Comparison of ENCODE assay signal across 18 cellular contexts in genomic region chr10:23358357-23358756, GRCh38. TPM values are rescaled to one million over a fixed set of nuclear protein-coding genes. Genes with fewer than 3 reads are reported as not detected.
A peak's percentile ranks its signal among the peaks of the same experiment; 100 is the strongest.
DNase-seq lines count a peak whose midpoint lies in the region; ATAC-seq and TF ChIP-seq lines count a peak whose summit lies in the region.
"Had no signal": no experiment of that assay in that cellular context is flagged by ENCODE, and none has a peak within 500 bp of the region (broad histone marks: within the 10 kb centered on the region; RNA-seq: fewer than 3 reads in every experiment).

No MANE protein-coding gene starts in this region.

- H2AFZ ChIP-seq in GM23248, result peak overlapping the region; percentile 23; the same call in 1 of the 2 replicates

- intact Hi-C loops in A673 (cut with micrococcal nuclease; ENCODE audit: unreplicated experiment), result no loop called here

- H3K9me3 Mint-ChIP-seq in WTC11, result no peaks in the 10 kb centered on the region
- H3K9me3 Mint-ChIP-seq in activated T-helper 17 cell treated with anti-CD3 and anti-CD28 coated beads, Interleukin-2, amount 50 U/mL, for 72 hours, result no peaks in the 10 kb centered on the region

- no peak overlapping the region; the same call in 1 of the 2 replicates for H3K27ac Mint-ChIP-seq in WTC11
- H3K27ac Mint-ChIP-seq in activated T-helper 17 cell treated with anti-CD3 and anti-CD28 coated beads, Interleukin-2, amount 50 U/mL, for 72 hours, result no peak overlapping the region

- TF ChIP-seq CTCF in A673 (conservative IDR thresholded peaks at IDR 0.05; ENCODE audit: low read depth, low read length) (peak; percentile 60), WTC11 (IDR thresholded peaks at IDR 0.05) (no peak), fibroblast of villous mesenchyme (IDR thresholded peaks at IDR 0.05; ENCODE audit: insufficient read depth, low read depth, low read length) (peak; percentile 43)

- H3K9me3 ChIP-seq in A673 (ENCODE audit: low read depth, low read length, poor library complexity, severe bottlenecking) (no peaks in the 10 kb centered on the region), GM23248 (ENCODE audit: low read depth) (no peaks in the 10 kb centered on the region)
- H3K9me3 ChIP-seq: prostate gland had no signal

- no peaks in the 10 kb centered on the region for H3K36me3 ChIP-seq in A673 (ENCODE audit: insufficient read depth, low read length, poor library complexity, severe bottlenecking)
- no peaks in the 10 kb centered on the region for H3K36me3 ChIP-seq in GM23248 (ENCODE audit: low read depth)
- H3K36me3 ChIP-seq: prostate gland had no signal

- H3K27me3 ChIP-seq in A673 (replicated peaks; ENCODE audit: insufficient read depth, low read depth, low read length, poor library complexity) (no peaks in the 10 kb centered on the region), GM23248 (replicated peaks; ENCODE audit: insufficient read depth) (no peaks in the 10 kb centered on the region; the same call in 1 of the 2 replicates)

- DNase-seq in A673 (ENCODE audit: low spot score), result peak; percentile 50
- DNase-seq in GM23248, result no peak
- peak; percentile 23 for DNase-seq in WTC11 (ENCODE audit: low spot score)
- DNase-seq in fibroblast of villous mesenchyme (ENCODE audit: low read depth), result peak; percentile 44
- no peak for DNase-seq in D341Med (ENCODE audit: low spot score)
- DNase-seq in amniotic stem cell (lab: John Stamatoyannopoulos, UW), result no peak
- DNase-seq: activated CD4-positive, alpha-beta T cell treated with anti-CD3 and anti-CD28 coated beads, Interleukin-2, amount 50 U/mL, for 48 hours; activated T-cell treated with anti-CD3 and anti-CD28 coated beads, Interleukin-2, amount 50 U/mL, for 48 hours; hippocampal formation; NCI-H1694 treated with DMSO at 0.1 percent for 48 hours; NCI-H446 treated with DMSO at 0.1 percent for 48 hours; stimulated activated CD4-positive, alpha-beta T cell treated with anti-CD3 and anti-CD28 coated beads, Interleukin-12 subunit alpha, Interleukin-12 subunit beta, amount 100 ng/mL, for 4 hours; stimulated activated naive CD8-positive, alpha-beta T cell treated with anti-CD3 and anti-CD28 coated beads, Interleukin-15, amount 100 ng/mL, for 72 hours had no signal

- H3K36me3 Mint-ChIP-seq in WTC11, result no peaks in the 10 kb centered on the region
- no peaks in the 10 kb centered on the region for H3K36me3 Mint-ChIP-seq in activated T-helper 17 cell treated with anti-CD3 and anti-CD28 coated beads, Interleukin-2, amount 50 U/mL, for 72 hours (ENCODE audit: low read depth)

- no peaks in the 10 kb centered on the region for H3K4me1 ChIP-seq in A673 (ENCODE audit: insufficient read depth, low read length, poor library complexity, severe bottlenecking)
- H3K4me1 ChIP-seq in GM23248 (ENCODE audit: insufficient read depth), result no peaks in the 10 kb centered on the region
- H3K4me1 ChIP-seq: prostate gland had no signal

- no peaks in the 10 kb centered on the region for H3K27me3 Mint-ChIP-seq in WTC11 (ENCODE audit: low read depth)
- H3K27me3 Mint-ChIP-seq in activated T-helper 17 cell treated with anti-CD3 and anti-CD28 coated beads, Interleukin-2, amount 50 U/mL, for 72 hours, result no peaks in the 10 kb centered on the region
- H3K27me3 Mint-ChIP-seq: stimulated activated naive CD8-positive, alpha-beta T cell treated with anti-CD3 and anti-CD28 coated beads, Interleukin-15, amount 100 ng/mL, for 72 hours had no signal

- no peaks in the 10 kb centered on the region for H4K20me1 ChIP-seq in GM23248 (ENCODE audit: insufficient read depth)

- no peaks in the 10 kb centered on the region for H3K4me1 Mint-ChIP-seq in WTC11
- peaks cover 11% of the 10 kb centered on the region for H3K4me1 Mint-ChIP-seq in activated T-helper 17 cell treated with anti-CD3 and anti-CD28 coated beads, Interleukin-2, amount 50 U/mL, for 72 hours

- H3K9ac ChIP-seq in GM23248, result no peak overlapping the region

- H3K27ac ChIP-seq in A673 (ENCODE audit: low read depth, low read length, poor library complexity, severe bottlenecking) (no peak overlapping the region), GM23248 (no peak overlapping the region)
- H3K27ac ChIP-seq: prostate gland, SK-N-MC had no signal

- H3K4me2 ChIP-seq in GM23248 (ENCODE audit: unreplicated experiment), result no peak overlapping the region

- H3K9me2 ChIP-seq in GM23248 (ENCODE audit: insufficient read depth), result no peaks in the 10 kb centered on the region

- in situ Hi-C loops in GM23248 (cut with MboI), result no loop called here

- H3K79me2 ChIP-seq in GM23248 (ENCODE audit: insufficient read depth), result no peaks in the 10 kb centered on the region

- H3F3A ChIP-seq in GM23248 (ENCODE audit: insufficient read depth), result no peaks in the 10 kb centered on the region

- POLR2A ChIA-PET in A673 (lab: Charles Lee; ENCODE audit: low non-redundant PET), result no interaction called here
- POLR2A ChIA-PET in WTC11 (lab: Charles Lee), result no interaction called here

- CTCF ChIA-PET in A673 (lab: Charles Lee) (interaction anchor here (0.6 kb wide), 1 partner anchor 860 kb away, joined by 3 read pairs; no protein-coding TSS in a partner anchor), WTC11 (lab: Charles Lee) (interaction anchor here (0.7 to 1.9 kb wide), 11 partner anchors 11 to 335 kb away, joined by 3 to 5 read pairs (median 4); no protein-coding TSS in a partner anchor)

- no peak overlapping the region for H3K4me3 ChIP-seq in A673 (ENCODE audit: low read depth, low read length, poor library complexity, severe bottlenecking)
- H3K4me3 ChIP-seq in GM23248, result no peak overlapping the region
- no peak overlapping the region for H3K4me3 ChIP-seq in fibroblast of villous mesenchyme (ENCODE audit: low read depth, low read length)
- H3K4me3 ChIP-seq: prostate gland, SK-N-MC had no signal

- ATAC-seq in WTC11 (peak; percentile 65), GM18907 (IDR thresholded peaks at IDR 0.05; ENCODE audit: unreplicated experiment) (no peak)
- no peak for ATAC-seq in activated T-helper 17 cell treated with anti-CD3 and anti-CD28 coated beads, Interleukin-2, amount 50 U/mL, for 72 hours (replicated peaks)
- ATAC-seq: stimulated activated naive CD8-positive, alpha-beta T cell treated with anti-CD3 and anti-CD28 coated beads, Interleukin-15, amount 100 ng/mL, for 72 hours had no signal

- no TSS peak for BruUV-seq in A673 (replicated peaks; lab: Mats Ljungman, UMichigan)

- H3K4me3 Mint-ChIP-seq in WTC11, result no peak overlapping the region
- H3K4me3 Mint-ChIP-seq in activated T-helper 17 cell treated with anti-CD3 and anti-CD28 coated beads, Interleukin-2, amount 50 U/mL, for 72 hours, result no peak overlapping the region
- H3K4me3 Mint-ChIP-seq: stimulated activated naive CD8-positive, alpha-beta T cell treated with anti-CD3 and anti-CD28 coated beads, Interleukin-15, amount 100 ng/mL, for 72 hours had no signal

- 74 to 76% methylated on average over 2 of the region's 2 CpGs for WGBS in GM23248 (ENCODE audit: low coverage in 1 of 2, low lambda C conversion rate in 2 of 2, missing lambda C conversion rate in 2 of 2), 2 experiments

TF ChIP-seq in WTC11, 78 proteins besides CTCF, POLR2A, EP300 and RAD21:
- TF ChIP-seq TP53 (CRISPR knock-in tag; IDR thresholded peaks at IDR 0.05) (no peak), ZNF121 (CRISPR knock-in tag; IDR thresholded peaks at IDR 0.05) (0 out of 2 replicates have a peak, but pooled peaks have one; percentile 16), ZNF281 (CRISPR knock-in tag; IDR thresholded peaks at IDR 0.05) (no peak), PREB (CRISPR knock-in tag; IDR thresholded peaks at IDR 0.05; ENCODE audit: borderline replicate concordance) (no peak), JAZF1 (CRISPR knock-in tag; IDR thresholded peaks at IDR 0.05) (no peak)

RNA-seq across cellular contexts. Expression of gene C10orf67, which starts 13.8 kb away (rescaled TPM):
- total RNA-seq in A673 (2021) (0.13 and 0.50 TPM in 2 replicates), WTC11 (2021) (0.07 TPM in 1 of 3 replicates, not detected in the others), fibroblast of villous mesenchyme (under 0.01 TPM in 2 replicates)
- under 0.01 and 0.25 TPM in 2 replicates for total RNA-seq in GM23248 (2014; rRNA removed; shearing (Covaris generic))
- 0.76 and 1.1 TPM in 2 replicates for polyA plus RNA-seq in GM23248 (2016; fragmentation: Nextera tagmentation; extraction: Ambion mirVana)
- under 1 TPM; 0.21 to 0.30 TPM for total RNA-seq in activated T-helper 17 cell treated with anti-CD3 and anti-CD28 coated beads, Interleukin-2, amount 50 U/mL, for 72 hours
- total RNA-seq: liver had no signal

Comparison
In these comparisons a context has a peak if more than half of its experiments do, and no peak if none do; other contexts are left out.
1. DNase-seq: peak in A673 (single experiment), WTC11 (single experiment) and fibroblast of villous mesenchyme (single experiment); none in GM23248 (single experiment), D341Med (single experiment) and amniotic stem cell (single experiment).